1 cellular context compared by ENCODE assay signal in the genomic region with DNA sequence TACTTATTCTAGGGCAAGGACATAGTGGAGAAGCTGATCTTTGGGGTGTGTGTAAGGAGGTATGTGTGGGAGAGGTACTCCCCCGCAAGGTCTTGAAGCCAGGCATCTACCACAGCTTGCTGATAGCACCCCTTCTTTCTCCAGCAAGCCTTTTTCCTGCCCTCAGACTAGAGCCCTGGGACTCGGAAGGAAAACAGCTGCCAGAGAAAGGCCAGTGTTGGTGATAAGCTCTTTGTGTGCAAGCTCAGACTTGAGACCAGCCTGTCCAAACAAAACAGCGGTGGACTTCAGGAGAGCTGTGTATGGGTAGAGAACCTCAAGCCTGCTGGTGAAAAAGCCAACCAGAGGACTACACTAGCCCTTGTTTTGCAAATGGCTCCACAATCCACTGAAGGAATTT.
TF ChIP-seq lines count a peak whose summit lies in the region.

No MANE protein-coding gene starts in this region.

TF ChIP-seq in GM12878, 131 proteins besides CTCF, POLR2A, EP300 and RAD21:
- no peak for TF ChIP-seq PBX3 (IDR thresholded peaks at IDR 0.05; ENCODE audit: insufficient replicate concordance, low read depth, low read length)
- TF ChIP-seq RELA (IDR thresholded peaks at IDR 0.05; ENCODE audit: borderline replicate concordance, partially characterized antibody) = no peak
- no peak for TF ChIP-seq HCFC1 (IDR thresholded peaks at IDR 0.05; ENCODE audit: low read length)
- no peak for TF ChIP-seq ZNF384 (IDR thresholded peaks at IDR 0.05; ENCODE audit: borderline replicate concordance, low read depth, low read length)
- TF ChIP-seq TAF1 (IDR thresholded peaks at IDR 0.05; ENCODE audit: borderline replicate concordance, low read depth, low read length) = no peak
- no peak for TF ChIP-seq TCF7 (IDR thresholded peaks at IDR 0.05; ENCODE audit: borderline replicate concordance)
